29 cellular contexts compared by ENCODE assay signal in genomic region chr4:186451982-186452381, GRCh38.
"Had no signal": no experiment of that assay in that cellular context is flagged by ENCODE, and none has a peak within 500 bp of the region (broad histone marks: within the 10 kb centered on the region; RNA-seq: fewer than 3 reads in every experiment).

No MANE protein-coding gene starts in this region.

- H3K36me3 ChIP-seq: lower lobe of right lung, pancreas, prostate gland, sigmoid colon, spleen, suprapubic skin, thoracic aorta, tibial artery, upper lobe of right lung had no signal

- ATAC-seq: left cardiac atrium; left lobe of liver; left ventricle myocardium superior; lower lobe of right lung; naive thymus-derived CD8-positive, alpha-beta T cell; pancreas; right cardiac atrium; stimulated activated effector memory CD8-positive, alpha-beta T cell treated with anti-CD3 and anti-CD28 coated beads, Interleukin-12 subunit alpha, Interleukin-12 subunit beta, amount 100 ng/mL, for 72 hours; upper lobe of right lung had no signal

- H3K27ac Mint-ChIP-seq: nephron; stimulated activated effector memory CD8-positive, alpha-beta T cell treated with anti-CD3 and anti-CD28 coated beads, Interleukin-12 subunit alpha, Interleukin-12 subunit beta, amount 100 ng/mL, for 72 hours; stimulated activated naive CD8-positive, alpha-beta T cell treated with anti-CD3 and anti-CD28 coated beads, Interleukin-15, Interleukin-2, amounts not matched to agents 100 ng/mL and 50 ng/mL, for 24 hours had no signal

- H3K27ac ChIP-seq: lower lobe of right lung, pancreas, prostate gland, sigmoid colon, spleen, suprapubic skin, thoracic aorta, tibial artery, upper lobe of right lung had no signal

- DNase-seq: hippocampal formation; kidney glomerular epithelial cell; left cardiac atrium; left ventricle myocardium superior; lower lobe of right lung; mammary epithelial cell; mesenchymal stem cell; naive thymus-derived CD8-positive, alpha-beta T cell; nucleus accumbens; pancreas; posterior cingulate gyrus; retina; right cardiac atrium; sigmoid colon; small intestine; spleen; stimulated activated CD4-positive, alpha-beta T cell treated with anti-CD3 and anti-CD28 coated beads, Interleukin-4, amount 100 ng/mL, for 24 hours; stimulated activated naive CD4-positive, alpha-beta T cell; tibial artery; trophoblast cell; upper lobe of right lung had no signal

- H3K4me1 ChIP-seq: lower lobe of right lung, pancreas, prostate gland, sigmoid colon, spleen, suprapubic skin, tibial artery, upper lobe of right lung had no signal

- H3K4me1 Mint-ChIP-seq: naive thymus-derived CD8-positive, alpha-beta T cell; nephron; neural crest cell; stimulated activated effector memory CD8-positive, alpha-beta T cell treated with anti-CD3 and anti-CD28 coated beads, Interleukin-12 subunit alpha, Interleukin-12 subunit beta, amount 100 ng/mL, for 72 hours had no signal

- H3K27me3 Mint-ChIP-seq: stimulated activated naive CD8-positive, alpha-beta T cell treated with anti-CD3 and anti-CD28 coated beads, Interleukin-15, Interleukin-2, amounts not matched to agents 100 ng/mL and 50 ng/mL, for 24 hours had no signal

- H3K9me3 ChIP-seq: pancreas, prostate gland had no signal

- H3K27me3 ChIP-seq: pancreas, sigmoid colon, spleen, suprapubic skin, tibial artery, upper lobe of right lung had no signal

- H3K4me3 Mint-ChIP-seq: naive thymus-derived CD8-positive, alpha-beta T cell; nephron; neural crest cell; stimulated activated effector memory CD8-positive, alpha-beta T cell treated with anti-CD3 and anti-CD28 coated beads, Interleukin-12 subunit alpha, Interleukin-12 subunit beta, amount 100 ng/mL, for 72 hours; stimulated activated naive CD8-positive, alpha-beta T cell treated with anti-CD3 and anti-CD28 coated beads, Interleukin-15, Interleukin-2, amounts not matched to agents 100 ng/mL and 50 ng/mL, for 24 hours had no signal

- H3K36me3 Mint-ChIP-seq: stimulated activated effector memory CD8-positive, alpha-beta T cell treated with anti-CD3 and anti-CD28 coated beads, Interleukin-12 subunit alpha, Interleukin-12 subunit beta, amount 100 ng/mL, for 72 hours had no signal

- H3K4me3 ChIP-seq: lower lobe of right lung, pancreas, prostate gland, sigmoid colon, spleen, suprapubic skin, thoracic aorta, tibial artery, upper lobe of right lung had no signal
